ENCODE assay signal across 27 cellular contexts in genomic region chr1:51289676-51290488, GRCh38. TPM values are rescaled to one million over a fixed set of nuclear protein-coding genes. Genes with fewer than 3 reads are reported as not detected.
"Had no signal": no experiment of that assay in that cellular context is flagged by ENCODE, and none has a peak within 500 bp of the region (broad histone marks: within the 10 kb centered on the region; RNA-seq: fewer than 3 reads in every experiment).

No MANE protein-coding gene starts in this region.

- H3K9me3 ChIP-seq: adrenal gland, body of pancreas, breast epithelium had no signal

- H3K27ac Mint-ChIP-seq: activated CD4-positive, alpha-beta T cell treated with anti-CD3 and anti-CD28 coated beads, Interleukin-2, amount 10 ng/mL, durations not matched to agents 24 days and 14 days; activated CD8-positive, alpha-beta T cell treated with anti-CD3 and anti-CD28 coated beads for 36 hours; activated naive CD4-positive, alpha-beta T cell treated with anti-CD3 and anti-CD28 coated beads for 36 hours; activated T-helper 1 cell treated with anti-CD3 and anti-CD28 coated beads, Interleukin-12 subunit alpha, Interleukin-12 subunit beta, Interleukin-2, Interleukin-4 antibody, amounts not matched to agents 30 ng/mL and 10 ng/mL and 1 ng/mL, durations not matched to agents 14 hours and 24 hours and 36 hours had no signal

- ATAC-seq: activated CD8-positive, alpha-beta T cell treated with anti-CD3 and anti-CD28 coated beads for 36 hours; activated naive CD4-positive, alpha-beta T cell treated with anti-CD3 and anti-CD28 coated beads, Interleukin-2, amount 50 U/mL, for 72 hours; activated T-cell treated with anti-CD3 and anti-CD28 coated beads, Interleukin-2, amount 50 U/mL, for 4 hours; body of pancreas; K562; PC-3; Right ventricle myocardium inferior had no signal

- H3K9me3 Mint-ChIP-seq: activated CD4-positive, alpha-beta T cell treated with anti-CD3 and anti-CD28 coated beads, Interleukin-2, amount 10 ng/mL, durations not matched to agents 24 days and 14 days; activated CD8-positive, alpha-beta T cell treated with anti-CD3 and anti-CD28 coated beads for 36 hours; activated naive CD4-positive, alpha-beta T cell treated with anti-CD3 and anti-CD28 coated beads for 36 hours; activated naive CD4-positive, alpha-beta T cell treated with anti-CD3 and anti-CD28 coated beads, Interleukin-2, amount 50 U/mL, for 72 hours; activated T-cell treated with anti-CD3 and anti-CD28 coated beads, Interleukin-2, amount 50 U/mL, for 4 hours; activated T-helper 1 cell treated with anti-CD3 and anti-CD28 coated beads, Interleukin-12 subunit alpha, Interleukin-12 subunit beta, Interleukin-2, Interleukin-4 antibody, amounts not matched to agents 30 ng/mL and 10 ng/mL and 1 ng/mL, durations not matched to agents 14 hours and 24 hours and 36 hours had no signal

- H3K4me3 Mint-ChIP-seq: activated CD4-positive, alpha-beta T cell treated with anti-CD3 and anti-CD28 coated beads, Interleukin-2, amount 10 ng/mL, durations not matched to agents 24 days and 14 days; activated CD8-positive, alpha-beta T cell treated with anti-CD3 and anti-CD28 coated beads for 36 hours; activated naive CD4-positive, alpha-beta T cell treated with anti-CD3 and anti-CD28 coated beads for 36 hours; activated T-cell treated with anti-CD3 and anti-CD28 coated beads, Interleukin-2, amount 50 U/mL, for 4 hours; activated T-helper 1 cell treated with anti-CD3 and anti-CD28 coated beads, Interleukin-12 subunit alpha, Interleukin-12 subunit beta, Interleukin-2, Interleukin-4 antibody, amounts not matched to agents 30 ng/mL and 10 ng/mL and 1 ng/mL, durations not matched to agents 14 hours and 24 hours and 36 hours had no signal

- DNase-seq: activated CD4-positive, alpha-beta T cell treated with anti-CD3 and anti-CD28 coated beads, Interleukin-2, amount 10 ng/mL, durations not matched to agents 24 days and 14 days; activated CD4-positive, alpha-beta T cell treated with anti-CD3 and anti-CD28 coated beads, Interleukin-2, amount 50 U/mL, for 4 hours; activated CD8-positive, alpha-beta T cell treated with anti-CD3 and anti-CD28 coated beads for 36 hours; activated gamma-delta T cell treated with Interleukin-2 at 50 U/mL for 16 hours; activated naive CD4-positive, alpha-beta T cell treated with anti-CD3 and anti-CD28 coated beads for 36 hours; activated T-cell treated with anti-CD3 and anti-CD28 coated beads for 4 hours; activated T-cell treated with anti-CD3 and anti-CD28 coated beads, Interleukin-2, amount 50 U/mL, for 4 hours; body of pancreas; caudate nucleus; NCI-H1105 treated with DMSO at 0.1 percent for 48 hours; NCI-H1436; NCI-H1694; NCI-H1930; NCI-H2081 treated with DMSO at 0.1 percent for 48 hours; NCI-H345; NCI-H524 treated with DMSO at 0.1 percent for 48 hours; PC-3; SIG-M5; SW 1271; T-helper 1 cell had no signal

- H3K27me3 Mint-ChIP-seq: activated CD8-positive, alpha-beta T cell treated with anti-CD3 and anti-CD28 coated beads for 36 hours had no signal

- H3K36me3 Mint-ChIP-seq: activated naive CD4-positive, alpha-beta T cell treated with anti-CD3 and anti-CD28 coated beads, Interleukin-2, amount 50 U/mL, for 72 hours had no signal

RNA-seq across cellular contexts. Expression of gene TTC39A, which starts 40.5 kb away (rescaled TPM):
- total RNA-seq: activated naive CD4-positive, alpha-beta T cell treated with anti-CD3 and anti-CD28 coated beads for 36 hours; activated T-helper 1 cell treated with anti-CD3 and anti-CD28 coated beads, Interleukin-12 subunit alpha, Interleukin-12 subunit beta, Interleukin-2, Interleukin-4 antibody, amounts not matched to agents 30 ng/mL and 10 ng/mL and 1 ng/mL, durations not matched to agents 14 hours and 24 hours and 36 hours; T-helper 2 cell treated with Interferon-gamma antibody and Interleukin-4, amounts not matched to agents 100 ng/mL and 5 ng/mL, for 36 hours had no signal
